ENCODE assay signal across 31 cellular contexts in genomic region chr6:53398541-53399344, GRCh38.
"Had no signal": no experiment of that assay in that cellular context is flagged by ENCODE, and none has a peak within 500 bp of the region (broad histone marks: within the 10 kb centered on the region; RNA-seq: fewer than 3 reads in every experiment).

No MANE protein-coding gene starts in this region.

- H3K27ac Mint-ChIP-seq: activated naive CD4-positive, alpha-beta T cell treated with anti-CD3 and anti-CD28 coated beads for 36 hours; activated naive CD8-positive, alpha-beta T cell treated with anti-CD3 and anti-CD28 coated beads, Interleukin-2, amount 10 ng/mL, durations not matched to agents 7 days and 5 days; endodermal cell; stimulated activated naive B cell treated with anti-CD40 and anti-IgM and Interleukin-4, amounts not matched to agents 10 μg/mL and 1 μg/mL and 100 μg/mL, for 72 hours had no signal

- H3K9me3 Mint-ChIP-seq: activated naive CD4-positive, alpha-beta T cell treated with anti-CD3 and anti-CD28 coated beads for 36 hours; activated naive CD8-positive, alpha-beta T cell treated with anti-CD3 and anti-CD28 coated beads, Interleukin-2, amount 10 ng/mL, durations not matched to agents 7 days and 5 days; activated T-cell treated with anti-CD3 and anti-CD28 coated beads, Interleukin-2, amount 50 U/mL, for 4 hours; central memory CD8-positive, alpha-beta T cell; endodermal cell; stimulated activated naive B cell treated with anti-CD40 and anti-IgM and Interleukin-4, amounts not matched to agents 10 μg/mL and 1 μg/mL and 100 μg/mL, for 72 hours had no signal

- H3K79me2 ChIP-seq: parathyroid adenoma had no signal

- H3K36me3 ChIP-seq: brain microvascular endothelial cell, gastrocnemius medialis, transverse colon had no signal

- H3K27me3 Mint-ChIP-seq: central memory CD8-positive, alpha-beta T cell; naive B cell; stimulated activated naive B cell treated with anti-CD40 and anti-IgM and Interleukin-4, amounts not matched to agents 10 μg/mL and 1 μg/mL and 100 μg/mL, for 72 hours had no signal

- H3K4me3 Mint-ChIP-seq: activated naive CD4-positive, alpha-beta T cell treated with anti-CD3 and anti-CD28 coated beads for 36 hours; activated naive CD8-positive, alpha-beta T cell treated with anti-CD3 and anti-CD28 coated beads, Interleukin-2, amount 10 ng/mL, durations not matched to agents 7 days and 5 days; activated T-cell treated with anti-CD3 and anti-CD28 coated beads, Interleukin-2, amount 50 U/mL, for 4 hours; central memory CD8-positive, alpha-beta T cell; endodermal cell; naive B cell; stimulated activated naive B cell treated with anti-CD40 and anti-IgM and Interleukin-4, amounts not matched to agents 10 μg/mL and 1 μg/mL and 100 μg/mL, for 72 hours had no signal

- DNase-seq: activated CD4-positive, alpha-beta T cell treated with anti-CD3 and anti-CD28 coated beads for 1 hour; activated CD4-positive, alpha-beta T cell treated with anti-CD3 and anti-CD28 coated beads, Interleukin-2, amount 50 U/mL, for 4 hours; activated CD8-positive, alpha-beta memory T cell treated with anti-CD3 and anti-CD28 coated beads for 24 hours; activated CD8-positive, alpha-beta memory T cell treated with anti-CD3 and anti-CD28 coated beads, Interleukin-2, amount 50 U/mL, for 4 hours; activated effector memory CD4-positive, alpha-beta T cell treated with Interleukin-2 at 50 U/mL for 16 hours; activated naive CD4-positive, alpha-beta T cell treated with anti-CD3 and anti-CD28 coated beads for 36 hours; activated naive CD8-positive, alpha-beta T cell treated with anti-CD3 and anti-CD28 coated beads, Interleukin-2, amount 10 ng/mL, durations not matched to agents 7 days and 5 days; activated T-cell treated with anti-CD3 and anti-CD28 coated beads, Interleukin-2, amount 50 U/mL, for 4 hours; amygdala; brain microvascular endothelial cell; cortex of kidney; endodermal cell; gastrocnemius medialis; head of caudate nucleus; left colon; mesenchymal stem cell; naive B cell; nucleus accumbens; small intestine; stimulated activated CD4-positive, alpha-beta T cell treated with anti-CD3 and anti-CD28 coated beads, Interleukin-15, amount 100 ng/mL, for 24 hours; stimulated activated CD4-positive, alpha-beta T cell treated with anti-CD3 and anti-CD28 coated beads, Interleukin-2, amount 100 ng/mL, for 48 hours; stimulated activated CD8-positive, alpha-beta memory T cell treated with anti-CD3 and anti-CD28 coated beads, Interleukin-4, amount 100 ng/mL, for 48 hours; stimulated activated naive B cell treated with anti-CD40 and anti-IgM and Interleukin-4, amounts not matched to agents 10 μg/mL and 1 μg/mL and 100 μg/mL, for 72 hours; T-helper 9 cell; transverse colon had no signal

- H3K4me1 ChIP-seq: gastrocnemius medialis, parathyroid adenoma, transverse colon had no signal

- H3K27ac ChIP-seq: brain microvascular endothelial cell, epithelial cell of prostate, gastrocnemius medialis, parathyroid adenoma, transverse colon had no signal

- ATAC-seq: activated T-cell treated with anti-CD3 and anti-CD28 coated beads, Interleukin-2, amount 50 U/mL, for 4 hours; gastrocnemius medialis; left colon; sciatic nerve; stimulated activated naive B cell treated with anti-CD40 and anti-IgM and Interleukin-4, amounts not matched to agents 10 μg/mL and 1 μg/mL and 100 μg/mL, for 72 hours had no signal

- H2AFZ ChIP-seq: parathyroid adenoma had no signal

- H3K9ac ChIP-seq: parathyroid adenoma had no signal

- H3K4me1 Mint-ChIP-seq: activated naive CD8-positive, alpha-beta T cell treated with anti-CD3 and anti-CD28 coated beads, Interleukin-2, amount 10 ng/mL, durations not matched to agents 7 days and 5 days; central memory CD8-positive, alpha-beta T cell; endodermal cell had no signal

- H3K36me3 Mint-ChIP-seq: activated naive CD8-positive, alpha-beta T cell treated with anti-CD3 and anti-CD28 coated beads, Interleukin-2, amount 10 ng/mL, durations not matched to agents 7 days and 5 days; naive B cell; stimulated activated naive B cell treated with anti-CD40 and anti-IgM and Interleukin-4, amounts not matched to agents 10 μg/mL and 1 μg/mL and 100 μg/mL, for 72 hours had no signal

- H3K9me3 ChIP-seq: gastrocnemius medialis, transverse colon had no signal

- H3K27me3 ChIP-seq: brain microvascular endothelial cell, gastrocnemius medialis, transverse colon had no signal

- H3K4me3 ChIP-seq: gastrocnemius medialis, transverse colon had no signal

- FAIRE-seq: keratinocyte, small intestine, urothelium cell line had no signal
